Comparison of ENCODE assay signal across 8 cellular contexts in genomic region chr12:6821271-6821673, GRCh38. TPM values are rescaled to one million over a fixed set of nuclear protein-coding genes. Genes with fewer than 3 reads are reported as not detected.
A peak's percentile ranks its signal among the peaks of the same experiment; 100 is the strongest.
DNase-seq lines count a peak whose midpoint lies in the region; ATAC-seq and TF ChIP-seq lines count a peak whose summit lies in the region.

No MANE protein-coding gene starts in this region.

- peak overlapping the region; percentile 2 for H3K27ac ChIP-seq in AG04450 (ENCODE audit: low read depth, low read length)
- no peak overlapping the region for H3K27ac ChIP-seq in brain microvascular endothelial cell
- no peak overlapping the region for H3K27ac ChIP-seq in iPS-18a (ENCODE audit: low read length)
- H3K27ac ChIP-seq in sigmoid colon: peak overlapping the region; percentile 55 to 75 (median 66)

- TF ChIP-seq POLR2A in sigmoid colon (IDR thresholded peaks at IDR 0.05): no peak

- H3K9ac ChIP-seq in iPS-18a (ENCODE audit: low read length): peak overlapping the region; percentile 35

- POLR2A ChIA-PET in AG04450 (lab: Yijun Ruan, JAX): interaction anchor here (0.7 to 1.8 kb wide), 9 partner anchors 11 to 132 kb away, joined by 3 to 8 read pairs (median 4); partner anchors contain the start of genes CD4, MLF2, PTMS and ZNF384

- no peaks in the 10 kb centered on the region for H3K27me3 ChIP-seq in AG04450 (ENCODE audit: control insufficient read depth, insufficient read depth, low read length)
- no peaks in the 10 kb centered on the region for H3K27me3 ChIP-seq in brain microvascular endothelial cell (replicated peaks)
- H3K27me3 ChIP-seq in iPS-18a (ENCODE audit: control insufficient read depth, insufficient read depth, low read length): peaks cover 12% of the 10 kb centered on the region
- H3K27me3 ChIP-seq in sigmoid colon: no peaks in the 10 kb centered on the region

- DNase-seq in AG04450 (ENCODE audit: low read depth, low spot score): peak; percentile 53
- peak; percentile 76 for DNase-seq in H4 (ENCODE audit: low spot score)
- peak; percentile 63 for DNase-seq in NOMO-1 treated with dmso at 0.1 percent for 144 hours (lab: John Stamatoyannopoulos, UW; ENCODE audit: unreplicated experiment)
- DNase-seq in brain microvascular endothelial cell: peak; percentile 56
- DNase-seq in sigmoid colon: peak; percentile 93
- no peak for DNase-seq in SW 1271 (lab: John Stamatoyannopoulos, UW)

- TF ChIP-seq CTCF in AG04450 (IDR thresholded peaks at IDR 0.05; ENCODE audit: low read depth, low read length): no peak
- no peak for TF ChIP-seq CTCF in brain microvascular endothelial cell (IDR thresholded peaks at IDR 0.05; ENCODE audit: low read depth, low read length, missing control alignments)
- no peak for TF ChIP-seq CTCF in sigmoid colon (IDR thresholded peaks at IDR 0.05)

- ATAC-seq in HG03135 (IDR thresholded peaks at IDR 0.05; ENCODE audit: unreplicated experiment): no peak

- WGBS in sigmoid colon, 2 donors: 1 to 3% methylated on average over 13 of the region's 13 CpGs

- in situ Hi-C loops in brain microvascular endothelial cell (cut with HindIII; ENCODE audit: low pct_ligation_motif_present, low sequenced_read_pairs): no loop called here

- CTCF ChIA-PET in AG04450 (lab: Charles Lee): interaction anchor here (0.6 to 11.8 kb wide), 5 partner anchors 52 to 283 kb away, joined by 3 to 165 read pairs (median 3); partner anchors contain the start of genes MLF2 and PTMS

- H3K4me3 ChIP-seq in AG04450 (ENCODE audit: low read depth, low read length): peak overlapping the region; percentile 71
- H3K4me3 ChIP-seq in brain microvascular endothelial cell (ENCODE audit: low read depth, low read length): peak overlapping the region; percentile 47
- peak overlapping the region; percentile 52 for H3K4me3 ChIP-seq in iPS-18a (ENCODE audit: low read length)
- peak overlapping the region; percentile 45 to 58 (median 52) for H3K4me3 ChIP-seq in sigmoid colon

- H3K9me3 ChIP-seq in AG04450 (ENCODE audit: control insufficient read depth, insufficient read depth, low read length): no peaks in the 10 kb centered on the region; the same call in 1 of the 2 replicates
- H3K9me3 ChIP-seq in iPS-18a (ENCODE audit: control insufficient read depth, low read depth, low read length): no peaks in the 10 kb centered on the region
- H3K9me3 ChIP-seq in sigmoid colon: no peaks in the 10 kb centered on the region

- H3K36me3 ChIP-seq in brain microvascular endothelial cell (replicated peaks): no peaks in the 10 kb centered on the region
- no peaks in the 10 kb centered on the region for H3K36me3 ChIP-seq in iPS-18a (ENCODE audit: control insufficient read depth, low read depth, low read length)
- no peaks in the 10 kb centered on the region for H3K36me3 ChIP-seq in sigmoid colon

- TF ChIP-seq EP300 in sigmoid colon (IDR thresholded peaks at IDR 0.05): no peak

- H3K4me1 ChIP-seq in iPS-18a (ENCODE audit: control insufficient read depth, low read depth, low read length) (peaks cover 26% of the 10 kb centered on the region), sigmoid colon (peaks cover 0 to 28% (median 25%) of the 10 kb centered on the region in 4 donors)

- intact Hi-C loops in sigmoid colon (cut with DNase I): no loop called here

RNA-seq across cellular contexts. Expression of gene GPR162, which starts 0.3 kb away (rescaled TPM):
- polyA plus RNA-seq in AG04450 (2011; rRNA removed) (5.2 and 7.6 TPM in 2 replicates), sigmoid colon (1 to 10 TPM; 1.2 to 7.6 (median 1.8) TPM)
- 6.8 and 7.5 TPM in 2 replicates for polyA minus RNA-seq in AG04450 (2011; rRNA and poly(A)+ RNA removed)
- 8.5 and 13.8 TPM in 2 replicates for total RNA-seq in H4 (2014; rRNA removed; shearing (Covaris generic))
- 10 to 100 TPM in 2 of 4 donors, 1 to 10 TPM in 2; 6.4 to 16.1 (median 10.2) TPM for total RNA-seq in sigmoid colon

RNA-seq across cellular contexts. Expression of gene P3H3, which starts 6.9 kb away (rescaled TPM):
- 45.5 and 65.3 TPM in 2 replicates for polyA plus RNA-seq in AG04450 (2011; rRNA removed)
- polyA minus RNA-seq in AG04450 (2011; rRNA and poly(A)+ RNA removed): 29.9 and 33.6 TPM in 2 replicates
- 29.5 and 35.2 TPM in 2 replicates for total RNA-seq in H4 (2014; rRNA removed; shearing (Covaris generic))
- 10 to 100 TPM; 16.4 to 69.8 (median 20.5) TPM for total RNA-seq in sigmoid colon
- polyA plus RNA-seq in sigmoid colon: 1 to 10 TPM in 2 of 3 donors, under 1 TPM in 1; 0.60 to 6.0 (median 1.2) TPM

RNA-seq across cellular contexts. Expression of gene GNB3, which starts 19.5 kb away (rescaled TPM):
- polyA plus RNA-seq in AG04450 (2011; rRNA removed): 3.4 and 3.6 TPM in 2 replicates
- 3.8 and 4.4 TPM in 2 replicates for polyA minus RNA-seq in AG04450 (2011; rRNA and poly(A)+ RNA removed)
- 0.12 and 1.0 TPM in 2 replicates for total RNA-seq in H4 (2014; rRNA removed; shearing (Covaris generic))
- 1 to 10 TPM in 3 of 4 donors, under 1 TPM in 1; 0.36 to 8.9 (median 2.2) TPM for total RNA-seq in sigmoid colon
- 1 to 10 TPM in 2 of 3 donors, under 1 TPM in 1; 0.46 to 1.2 (median 1.1) TPM for polyA plus RNA-seq in sigmoid colon

RNA-seq across cellular contexts. Expression of gene CDCA3, which starts 29.8 kb away (rescaled TPM):
- polyA plus RNA-seq in AG04450 (2011; rRNA removed) (11.6 and 12.5 TPM in 2 replicates), sigmoid colon (10 to 100 TPM in 1 of 3 donors, 1 to 10 TPM in 2; 4.8 to 31.2 (median 8.6) TPM)
- 8.0 and 8.7 TPM in 2 replicates for polyA minus RNA-seq in AG04450 (2011; rRNA and poly(A)+ RNA removed)
- 75.3 and 101 TPM in 2 replicates for total RNA-seq in H4 (2014; rRNA removed; shearing (Covaris generic))
- 1 to 10 TPM in 1 of 4 donors, under 1 TPM in 3; 0.33 to 2.8 (median 0.45) TPM for total RNA-seq in sigmoid colon

RNA-seq across cellular contexts. Expression of gene USP5, which starts 30.7 kb away (rescaled TPM):
- polyA plus RNA-seq in AG04450 (2011; rRNA removed) (47.1 and 54.8 TPM in 2 replicates), sigmoid colon (10 to 100 TPM; 25.4 to 51.5 (median 26.4) TPM)
- polyA minus RNA-seq in AG04450 (2011; rRNA and poly(A)+ RNA removed): 96.2 and 123 TPM in 2 replicates
- total RNA-seq in H4 (2014; rRNA removed; shearing (Covaris generic)): 86.2 and 91.4 TPM in 2 replicates
- total RNA-seq in sigmoid colon: 10 to 100 TPM; 37.1 to 44.7 (median 41.5) TPM

Comparison
In these comparisons a context has a peak if more than half of its experiments do, and no peak if none do; other contexts are left out.
1. DNase-seq: peak in AG04450 (single experiment), H4 (single experiment), NOMO-1 treated with dmso at 0.1 percent for 144 hours (single experiment), brain microvascular endothelial cell (single experiment) and sigmoid colon (single experiment); none in SW 1271 (0 of 2).
2. H3K27ac ChIP-seq: peak in AG04450 (single experiment) and sigmoid colon (4 of 4); none in brain microvascular endothelial cell (single experiment) and iPS-18a (single experiment).
3. Peak in every context shown above with its lines, with median percentiles within 50 percentile points of each other: H3K4me3 ChIP-seq.